In genomic region chr7:117132385-117133120, GRCh38 we compare ENCODE assay signal across 15 cellular contexts.
DNase-seq lines count a peak whose midpoint lies in the region; ATAC-seq and TF ChIP-seq lines count a peak whose summit lies in the region.
"Had no signal": no experiment of that assay in that cellular context is flagged by ENCODE, and none has a peak within 500 bp of the region (broad histone marks: within the 10 kb centered on the region; RNA-seq: fewer than 3 reads in every experiment).

No MANE protein-coding gene starts in this region.

- H3K4me1 ChIP-seq in Karpas-422 (ENCODE audit: low read length), result no peaks in the 10 kb centered on the region
- H3K4me1 ChIP-seq: neural progenitor cell had no signal

- DNase-seq in AG09319 (ENCODE audit: extremely low read depth, low read depth), result peak; percentile 73
- DNase-seq in HS-27A (ENCODE audit: low read depth), result peak; percentile 82
- DNase-seq in astrocyte of the cerebellum (ENCODE audit: low read depth), result peak; percentile 71
- peak; percentile 76 for DNase-seq in kidney epithelial cell (ENCODE audit: low read depth)
- DNase-seq in NOMO-1 treated with dmso at 0.1 percent for 144 hours (lab: John Stamatoyannopoulos, UW; ENCODE audit: unreplicated experiment), result no peak
- DNase-seq in cerebellar cortex (ENCODE audit: low spot score), result no peak
- DNase-seq in Karpas-422, result no peak
- DNase-seq: activated naive CD4-positive, alpha-beta T cell treated with Interleukin-2 at 50 U/mL for 16 hours; DMS 273 treated with DMSO at 0.1 percent for 48 hours; effector memory CD4-positive, alpha-beta T cell; H7; immature natural killer cell; stimulated activated CD4-positive, alpha-beta T cell treated with anti-CD3 and anti-CD28 coated beads, Interleukin-4, amount 100 ng/mL, for 1 hour had no signal

- ATAC-seq in GM19328 (IDR thresholded peaks at IDR 0.05; ENCODE audit: unreplicated experiment), result no peak

- no peaks in the 10 kb centered on the region for H3K9me3 ChIP-seq in Karpas-422 (ENCODE audit: low read length)

- no peak for TF ChIP-seq CTCF in AG09319 (IDR thresholded peaks at IDR 0.05; ENCODE audit: low read depth, low read length)
- TF ChIP-seq CTCF in astrocyte of the cerebellum (IDR thresholded peaks at IDR 0.05; ENCODE audit: low read depth, low read length, missing control alignments), result no peak
- TF ChIP-seq CTCF in kidney epithelial cell (IDR thresholded peaks at IDR 0.05; ENCODE audit: insufficient read depth, low read length, poor library complexity, severe bottlenecking), result no peak

- H3K9me2 ChIP-seq in Karpas-422 (replicated peaks; ENCODE audit: insufficient read depth, low read length), result no peaks in the 10 kb centered on the region

- H3K36me3 ChIP-seq in kidney epithelial cell (ENCODE audit: control insufficient read depth, insufficient read depth, low read length) (no peaks in the 10 kb centered on the region), Karpas-422 (ENCODE audit: insufficient read depth, low read length) (no peaks in the 10 kb centered on the region)
- H3K36me3 ChIP-seq: neural progenitor cell had no signal

- H4K20me1 ChIP-seq in Karpas-422 (ENCODE audit: insufficient read depth, low read depth, low read length), result no peaks in the 10 kb centered on the region

- no peak overlapping the region for H3K4me2 ChIP-seq in Karpas-422 (ENCODE audit: low read depth, low read length, poor library complexity, severe bottlenecking)
- H3K4me2 ChIP-seq: neural progenitor cell had no signal

- H3K4me3 ChIP-seq in astrocyte of the cerebellum (ENCODE audit: low read depth, low read length), result no peak overlapping the region
- H3K4me3 ChIP-seq in kidney epithelial cell (ENCODE audit: low read depth, low read length), result no peak overlapping the region
- no peak overlapping the region for H3K4me3 ChIP-seq in Karpas-422 (ENCODE audit: low read length)
- H3K4me3 ChIP-seq: neural progenitor cell had no signal

- no peaks in the 10 kb centered on the region for H3K27me3 ChIP-seq in kidney epithelial cell (ENCODE audit: control insufficient read depth, insufficient read depth, low read length)
- H3K27me3 ChIP-seq in Karpas-422 (ENCODE audit: low read length), result no peaks in the 10 kb centered on the region
- H3K27me3 ChIP-seq: neural progenitor cell had no signal

- in situ Hi-C loops in astrocyte of the cerebellum (cut with HindIII; ENCODE audit: low sequenced_read_pairs), result no loop called here

- H3K9ac ChIP-seq in Karpas-422 (ENCODE audit: low read length), result no peak overlapping the region
- H3K9ac ChIP-seq: neural progenitor cell had no signal

- H3K79me2 ChIP-seq in Karpas-422 (ENCODE audit: low read length), result no peaks in the 10 kb centered on the region

- H2AFZ ChIP-seq in Karpas-422 (ENCODE audit: low read length), result no peak overlapping the region
- H2AFZ ChIP-seq: neural progenitor cell had no signal

- H3K27ac ChIP-seq in Karpas-422 (ENCODE audit: low read length), result no peak overlapping the region
- H3K27ac ChIP-seq: neural progenitor cell had no signal

Comparison
In these comparisons a context has a peak if more than half of its experiments do, and no peak if none do; other contexts are left out.
1. DNase-seq: peak in AG09319 (single experiment), HS-27A (single experiment), astrocyte of the cerebellum (single experiment) and kidney epithelial cell (single experiment); none in NOMO-1 treated with dmso at 0.1 percent for 144 hours (single experiment), cerebellar cortex (single experiment) and Karpas-422 (single experiment).